ENCODE assay signal across 13 cellular contexts in the genomic region with DNA sequence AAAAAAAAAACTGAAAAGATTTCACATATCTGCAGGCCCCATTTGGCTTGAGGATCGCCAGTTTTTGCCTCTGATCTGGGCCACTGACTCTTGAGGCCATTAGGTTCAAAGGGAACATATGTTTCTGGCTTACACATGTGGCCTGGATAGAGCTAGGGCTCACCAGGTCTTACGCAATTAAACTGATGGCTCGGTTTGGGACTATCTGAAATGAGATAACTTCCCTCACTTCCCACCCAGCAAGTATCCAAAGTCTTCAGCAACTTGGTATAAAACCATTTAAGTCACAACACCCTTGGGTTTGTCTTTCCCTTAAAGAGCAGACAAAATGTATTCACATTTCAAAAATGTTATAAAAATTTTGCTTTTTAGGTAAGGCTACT. TPM values are rescaled to one million over a fixed set of nuclear protein-coding genes. Genes with fewer than 3 reads are reported as not detected.
A peak's percentile ranks its signal among the peaks of the same experiment; 100 is the strongest.
DNase-seq lines count a peak whose midpoint lies in the region; ATAC-seq and TF ChIP-seq lines count a peak whose summit lies in the region.
"Had no signal": no experiment of that assay in that cellular context is flagged by ENCODE, and none has a peak within 500 bp of the region (broad histone marks: within the 10 kb centered on the region; RNA-seq: fewer than 3 reads in every experiment).

No MANE protein-coding gene starts in this region.

- in situ Hi-C loops in KBM-7 (cut with MboI; ENCODE audit: low pct_unique_long_range_greater_than_20kb, low sequenced_read_pairs) (no loop called here), gastrocnemius medialis (cut with MboI; ENCODE audit: low sequenced_read_pairs in 4 of 4) (no loop called here)

- H3K27me3 ChIP-seq in left ventricle myocardium inferior (ENCODE audit: low read depth) (no peaks in the 10 kb centered on the region), gastrocnemius medialis (no peaks in the 10 kb centered on the region)

- H3K9me3 ChIP-seq in left ventricle myocardium inferior (replicated peaks) (no peaks in the 10 kb centered on the region), gastrocnemius medialis (no peaks in the 10 kb centered on the region)
- H3K9me3 ChIP-seq: thoracic aorta had no signal

- H3K36me3 ChIP-seq in left ventricle myocardium inferior (peaks cover 3% of the 10 kb centered on the region), gastrocnemius medialis (peaks cover 0 to 9% of the 10 kb centered on the region in 2 donors)
- H3K36me3 ChIP-seq: thoracic aorta had no signal

- intact Hi-C loops in left ventricle myocardium inferior (cut with micrococcal nuclease) (no loop called here), gastrocnemius medialis (cut with DNase I; ENCODE audit: low total_unique reads) (no loop called here)

- no peak overlapping the region for H3K4me3 ChIP-seq in left ventricle myocardium inferior
- H3K4me3 ChIP-seq in gastrocnemius medialis, result no peak overlapping the region
- H3K4me3 ChIP-seq: thoracic aorta had no signal

- H3K27ac ChIP-seq in left ventricle myocardium inferior (replicated peaks) (peak overlapping the region; percentile 63), gastrocnemius medialis (peak overlapping the region; percentile 26 to 40 (median 34))

- H3K4me1 ChIP-seq in left ventricle myocardium inferior (peaks cover 78% of the 10 kb centered on the region), gastrocnemius medialis (peaks cover 45% of the 10 kb centered on the region in 2 donors)

- DNase-seq in KBM-7 (peak; percentile 47), amniotic epithelial cell (ENCODE audit: low read depth) (peak; percentile 32), left ventricle myocardium inferior (no peak), gastrocnemius medialis (no peak), hypothalamus (lab: John Stamatoyannopoulos, UW) (no peak)
- no peak for DNase-seq in stimulated activated naive CD4-positive, alpha-beta T cell (lab: John Stamatoyannopoulos, UW)
- DNase-seq: activated naive CD4-positive, alpha-beta T cell treated with Interleukin-2 at 50 U/mL for 16 hours; effector memory CD4-positive, alpha-beta T cell; kidney; NCI-H1048; stimulated activated CD4-positive, alpha-beta T cell treated with anti-CD3 and anti-CD28 coated beads, Interleukin-1b, Interleukin-23, amount 100 ng/mL, for 48 hours had no signal

- ATAC-seq in gastrocnemius medialis, result peak; percentile 61 to 70
- ATAC-seq in GM18505 (IDR thresholded peaks at IDR 0.05; ENCODE audit: unreplicated experiment), result no peak

- TF ChIP-seq POLR2A in gastrocnemius medialis (IDR thresholded peaks at IDR 0.05) (no peak), GM18505 (IDR thresholded peaks at IDR 0.05; ENCODE audit: borderline replicate concordance, extremely low read depth, insufficient read depth, insufficient read length) (no peak)

- no peak for TF ChIP-seq CTCF in left ventricle myocardium inferior (IDR thresholded peaks at IDR 0.05; ENCODE audit: borderline replicate concordance)
- TF ChIP-seq CTCF in gastrocnemius medialis (IDR thresholded peaks at IDR 0.05 in 4 of 5, conservative IDR thresholded peaks at IDR 0.05 in 1 of 5), result no peak

RNA-seq across cellular contexts. Expression of a gene that starts 36.3 kb away (rescaled TPM):
- 137 TPM for total RNA-seq in left ventricle myocardium inferior
- total RNA-seq in gastrocnemius medialis, result 100 to 1,000 TPM in 1 of 4 donors, 10 to 100 TPM in 3; 45.3 to 103 (median 58.6) TPM

Comparison
In these comparisons a context has a peak if more than half of its experiments do, and no peak if none do; other contexts are left out.
1. DNase-seq: peak in KBM-7 (single experiment) and amniotic epithelial cell (single experiment); none in left ventricle myocardium inferior (single experiment), gastrocnemius medialis (0 of 2), stimulated activated naive CD4-positive, alpha-beta T cell (0 of 6) and hypothalamus (0 of 51).